ENCODE assay signal across 8 cellular contexts in the genomic region with DNA sequence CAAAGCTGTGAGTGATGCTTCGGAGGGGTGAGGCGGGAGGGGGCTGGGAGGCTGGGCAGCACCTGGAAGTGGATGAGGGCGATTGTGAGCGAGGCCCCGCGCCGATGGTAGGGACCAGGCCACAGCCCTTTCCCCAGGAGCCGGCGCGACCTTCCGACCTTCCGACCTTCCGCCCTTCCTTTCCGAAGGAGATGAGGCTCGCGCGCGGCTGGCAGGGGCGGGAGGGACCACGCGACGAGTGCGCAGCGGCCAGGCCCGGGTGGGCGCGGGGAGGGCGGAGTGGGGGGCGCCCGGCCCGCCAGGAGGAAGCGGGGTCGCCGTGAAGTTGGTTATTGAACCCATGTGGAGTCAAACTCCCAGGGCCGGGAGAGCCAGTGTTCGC. TPM values are rescaled to one million over a fixed set of nuclear protein-coding genes. Genes with fewer than 3 reads are reported as not detected.
A peak's percentile ranks its signal among the peaks of the same experiment; 100 is the strongest.
DNase-seq lines count a peak whose midpoint lies in the region; ATAC-seq and TF ChIP-seq lines count a peak whose summit lies in the region.

No MANE protein-coding gene starts in this region.

- H3K9me3 ChIP-seq in thyroid gland: no peaks in the 10 kb centered on the region

- peaks cover 21% of the 10 kb centered on the region for H3K4me1 Mint-ChIP-seq in activated CD4-positive, alpha-beta T cell treated with anti-CD3 and anti-CD28 coated beads for 36 hours
- peaks cover 29% of the 10 kb centered on the region for H3K4me1 Mint-ChIP-seq in memory B cell

- peaks cover 14 to 22% of the 10 kb centered on the region in 2 donors for H3K4me1 ChIP-seq in thyroid gland

- H3K27ac ChIP-seq in coronary artery (peak overlapping the region; percentile 62 to 87), thyroid gland (peak overlapping the region in 2 of 3 donors; percentile 56 to 61)

- H3K27me3 ChIP-seq in thyroid gland: no peaks in the 10 kb centered on the region

- WGBS in thyroid gland, 2 donors: 45 to 58% methylated on average over 14 to 17 of the region's 36 CpGs

- no peak overlapping the region for H3K27ac Mint-ChIP-seq in activated CD4-positive, alpha-beta T cell treated with anti-CD3 and anti-CD28 coated beads for 36 hours
- H3K27ac Mint-ChIP-seq in memory B cell: no peak overlapping the region

- H3K4me3 Mint-ChIP-seq in activated CD4-positive, alpha-beta T cell treated with anti-CD3 and anti-CD28 coated beads for 36 hours: peak overlapping the region; percentile 47
- peak overlapping the region; percentile 78 for H3K4me3 Mint-ChIP-seq in memory B cell

- ATAC-seq in activated CD4-positive, alpha-beta T cell treated with anti-CD3 and anti-CD28 coated beads for 36 hours: no peak
- no peak for ATAC-seq in memory B cell (ENCODE audit: low read depth)
- no peak for ATAC-seq in HG03097 (IDR thresholded peaks at IDR 0.05; ENCODE audit: low FRiP score, unreplicated experiment)
- ATAC-seq in HG03039 (IDR thresholded peaks at IDR 0.05; ENCODE audit: unreplicated experiment): no peak

- TF ChIP-seq POLR2A in thyroid gland (IDR thresholded peaks at IDR 0.05): no peak

- no peak for DNase-seq in activated CD4-positive, alpha-beta T cell treated with anti-CD3 and anti-CD28 coated beads for 36 hours
- DNase-seq in activated CD4-positive, alpha-beta T cell treated with anti-CD3 and anti-CD28 coated beads, Interleukin-2, amount 50 U/mL, for 48 hours: no peak
- DNase-seq in coronary artery (ENCODE audit: low spot score) (no peak), memory B cell (ENCODE audit: low spot score in 2 of 2) (no peak), thyroid gland (no peak), CD1c-positive myeloid dendritic cell (ENCODE audit: extremely low spot score) (no peak)

- H3K27me3 Mint-ChIP-seq in activated CD4-positive, alpha-beta T cell treated with anti-CD3 and anti-CD28 coated beads for 36 hours: peaks cover 30% of the 10 kb centered on the region
- peaks cover 20% of the 10 kb centered on the region for H3K27me3 Mint-ChIP-seq in memory B cell

- POLR2A ChIA-PET in activated CD4-positive, alpha-beta T cell treated with anti-CD3 and anti-CD28 coated beads for 36 hours (lab: Charles Lee): no interaction called here

- H3K36me3 ChIP-seq in thyroid gland: no peaks in the 10 kb centered on the region

- no peaks in the 10 kb centered on the region for H3K9me3 Mint-ChIP-seq in activated CD4-positive, alpha-beta T cell treated with anti-CD3 and anti-CD28 coated beads for 36 hours (ENCODE audit: low read depth)
- H3K9me3 Mint-ChIP-seq in memory B cell: no peaks in the 10 kb centered on the region

- CTCF ChIA-PET in activated CD4-positive, alpha-beta T cell treated with anti-CD3 and anti-CD28 coated beads for 36 hours (lab: Charles Lee): interaction anchor here (0.6 kb wide), 1 partner anchor 57 kb away, joined by 5 read pairs; a partner anchor contains a TSS

- TF ChIP-seq CTCF in coronary artery (IDR thresholded peaks at IDR 0.05) (no peak), thyroid gland (IDR thresholded peaks at IDR 0.05) (no peak)

- intact Hi-C loops in activated CD4-positive, alpha-beta T cell treated with anti-CD3 and anti-CD28 coated beads for 36 hours (cut with DNase I, micrococcal nuclease): no loop called here
- intact Hi-C loops in thyroid gland (cut with DNase I): no loop called here

- peak overlapping the region; percentile 88 for H3K4me3 ChIP-seq in coronary artery
- peak overlapping the region in 1 of 3 donors; percentile 41 for H3K4me3 ChIP-seq in thyroid gland (replicated peaks in 1 of 3)

- H3K36me3 Mint-ChIP-seq in activated CD4-positive, alpha-beta T cell treated with anti-CD3 and anti-CD28 coated beads for 36 hours (ENCODE audit: low read depth): no peaks in the 10 kb centered on the region
- H3K36me3 Mint-ChIP-seq in memory B cell: peaks cover 6% of the 10 kb centered on the region

RNA-seq across cellular contexts. Expression of a gene that starts 56.5 kb away (rescaled TPM):
- total RNA-seq in activated CD4-positive, alpha-beta T cell treated with anti-CD3 and anti-CD28 coated beads for 36 hours: under 1 TPM; 0.64 to 0.86 TPM
- 1 to 10 TPM; 5.9 to 8.4 (median 6.8) TPM for total RNA-seq in thyroid gland
